2 cellular contexts compared by ENCODE assay signal in genomic region chr5:142324377-142324870, GRCh38.
TF ChIP-seq lines count a peak whose summit lies in the region.

No MANE protein-coding gene starts in this region.

TF ChIP-seq in endothelial cell of umbilical vein, 7 proteins besides CTCF, POLR2A, EP300 and RAD21 (continued from another document):
- TF ChIP-seq EZH2 (IDR thresholded peaks at IDR 0.05; ENCODE audit: borderline replicate concordance, low read depth, low read length, severe bottlenecking) (no peak), JUN (IDR thresholded peaks at IDR 0.05; ENCODE audit: borderline replicate concordance, insufficient read depth, insufficient read length, low read depth) (no peak)

TF ChIP-seq in neural cell, 6 proteins besides CTCF, POLR2A, EP300 and RAD21 (continued from another document):
- TF ChIP-seq REST (IDR thresholded peaks at IDR 0.05; ENCODE audit: borderline replicate concordance), result no peak
